ENCODE assay signal across 1 cellular context in the genomic region with DNA sequence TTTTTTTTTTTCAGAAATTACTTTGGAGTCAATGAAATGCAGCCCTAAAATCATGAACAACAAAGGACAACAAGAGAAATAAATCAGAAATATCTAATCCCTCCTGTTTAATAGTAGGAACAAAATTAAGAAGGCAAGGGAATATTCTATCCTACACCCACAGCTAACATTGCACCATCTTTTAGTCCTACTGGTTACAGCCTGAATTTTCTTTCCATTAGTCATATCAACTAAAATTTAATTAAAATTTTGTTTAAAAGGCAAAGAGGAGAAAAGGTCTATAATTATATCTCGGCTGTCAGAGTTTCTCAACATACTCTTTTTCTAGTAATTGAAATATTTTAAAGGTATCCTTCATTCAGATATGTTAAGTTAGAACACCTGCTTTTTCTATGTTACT.
A peak's percentile ranks its signal among the peaks of the same experiment; 100 is the strongest.
TF ChIP-seq lines count a peak whose summit lies in the region.

No MANE protein-coding gene starts in this region.

TF ChIP-seq in IMR-90, 13 proteins besides CTCF, POLR2A, EP300 and RAD21:
- TF ChIP-seq, protein P1, sequence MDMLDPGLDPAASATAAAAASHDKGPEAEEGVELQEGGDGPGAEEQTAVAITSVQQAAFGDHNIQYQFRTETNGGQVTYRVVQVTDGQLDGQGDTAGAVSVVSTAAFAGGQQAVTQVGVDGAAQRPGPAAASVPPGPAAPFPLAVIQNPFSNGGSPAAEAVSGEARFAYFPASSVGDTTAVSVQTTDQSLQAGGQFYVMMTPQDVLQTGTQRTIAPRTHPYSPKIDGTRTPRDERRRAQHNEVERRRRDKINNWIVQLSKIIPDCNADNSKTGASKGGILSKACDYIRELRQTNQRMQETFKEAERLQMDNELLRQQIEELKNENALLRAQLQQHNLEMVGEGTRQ (IDR thresholded peaks at IDR 0.05; ENCODE audit: low read depth, low read length): no peak
- no peak for TF ChIP-seq MXI1 (IDR thresholded peaks at IDR 0.05; ENCODE audit: borderline replicate concordance, low read depth, low read length)
- TF ChIP-seq CEBPB (IDR thresholded peaks at IDR 0.05; ENCODE audit: low read depth, low read length): peak; percentile 82; the same call in 1 of the 2 replicates
- TF ChIP-seq SMC3 (IDR thresholded peaks at IDR 0.05; ENCODE audit: low read depth, low read length): no peak
- no peak for TF ChIP-seq FOS (IDR thresholded peaks at IDR 0.05; ENCODE audit: low read depth, low read length)
- TF ChIP-seq, protein P2, sequence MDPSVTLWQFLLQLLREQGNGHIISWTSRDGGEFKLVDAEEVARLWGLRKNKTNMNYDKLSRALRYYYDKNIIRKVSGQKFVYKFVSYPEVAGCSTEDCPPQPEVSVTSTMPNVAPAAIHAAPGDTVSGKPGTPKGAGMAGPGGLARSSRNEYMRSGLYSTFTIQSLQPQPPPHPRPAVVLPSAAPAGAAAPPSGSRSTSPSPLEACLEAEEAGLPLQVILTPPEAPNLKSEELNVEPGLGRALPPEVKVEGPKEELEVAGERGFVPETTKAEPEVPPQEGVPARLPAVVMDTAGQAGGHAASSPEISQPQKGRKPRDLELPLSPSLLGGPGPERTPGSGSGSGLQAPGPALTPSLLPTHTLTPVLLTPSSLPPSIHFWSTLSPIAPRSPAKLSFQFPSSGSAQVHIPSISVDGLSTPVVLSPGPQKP (IDR thresholded peaks at IDR 0.05; ENCODE audit: borderline replicate concordance, low read depth, low read length): no peak
